ENCODE assay signal across 13 cellular contexts in genomic region chr12:116982721-116983502, GRCh38.
DNase-seq lines count a peak whose midpoint lies in the region; ATAC-seq and TF ChIP-seq lines count a peak whose summit lies in the region.
"Had no signal": no experiment of that assay in that cellular context is flagged by ENCODE, and none has a peak within 500 bp of the region (broad histone marks: within the 10 kb centered on the region; RNA-seq: fewer than 3 reads in every experiment).

No MANE protein-coding gene starts in this region.

- peaks cover 24% of the 10 kb centered on the region for H3K36me3 Mint-ChIP-seq in endodermal cell (ENCODE audit: low read depth)
- H3K36me3 Mint-ChIP-seq: activated CD8-positive, alpha-beta memory T cell treated with anti-CD3 and anti-CD28 coated beads, Interleukin-2, amount 10 ng/mL, durations not matched to agents 7 days and 5 days had no signal

- H3K27ac ChIP-seq in AG04450 (ENCODE audit: low read depth, low read length) (peak overlapping the region; percentile 91), endodermal cell (ENCODE audit: low read depth, low read length) (no peak overlapping the region), muscle layer of colon (ENCODE audit: low read depth, low read length) (peak overlapping the region; percentile 14)
- H3K27ac ChIP-seq: C4-2B, tibial nerve had no signal

- peak; percentile 78 for DNase-seq in AG04450 (ENCODE audit: low read depth, low spot score)
- peak; percentile 15 for DNase-seq in LHCN-M2 (ENCODE audit: low read depth)
- DNase-seq in endodermal cell = peak; percentile 31
- no peak for DNase-seq in pons (ENCODE audit: low spot score)
- no peak for DNase-seq in NCI-H2171 (lab: John Stamatoyannopoulos, UW)
- DNase-seq: activated CD8-positive, alpha-beta memory T cell treated with anti-CD3 and anti-CD28 coated beads, Interleukin-2, amount 10 ng/mL, durations not matched to agents 7 days and 5 days; GF-D8 had no signal

- H3K27ac Mint-ChIP-seq in endodermal cell = no peak overlapping the region
- H3K27ac Mint-ChIP-seq: activated CD8-positive, alpha-beta memory T cell treated with anti-CD3 and anti-CD28 coated beads, Interleukin-2, amount 10 ng/mL, durations not matched to agents 7 days and 5 days had no signal

- no peak for ATAC-seq in GM21515 (IDR thresholded peaks at IDR 0.05; ENCODE audit: unreplicated experiment)
- ATAC-seq in GM18502 (IDR thresholded peaks at IDR 0.05; ENCODE audit: poor library complexity, unreplicated experiment) = no peak
- ATAC-seq: activated CD8-positive, alpha-beta memory T cell treated with anti-CD3 and anti-CD28 coated beads, Interleukin-2, amount 10 ng/mL, durations not matched to agents 7 days and 5 days; sciatic nerve had no signal

- no peaks in the 10 kb centered on the region for H3K27me3 Mint-ChIP-seq in endodermal cell (ENCODE audit: insufficient read depth)
- H3K27me3 Mint-ChIP-seq: activated CD8-positive, alpha-beta memory T cell treated with anti-CD3 and anti-CD28 coated beads, Interleukin-2, amount 10 ng/mL, durations not matched to agents 7 days and 5 days had no signal

- 91 to 96% methylated on average over 10 to 11 of the region's 11 CpGs for WGBS in endodermal cell (ENCODE audit: insufficient coverage in 1 of 2, insufficient read length in 1 of 2), 2 experiments

- no peak overlapping the region for H3K4me3 Mint-ChIP-seq in endodermal cell
- H3K4me3 Mint-ChIP-seq: activated CD8-positive, alpha-beta memory T cell treated with anti-CD3 and anti-CD28 coated beads, Interleukin-2, amount 10 ng/mL, durations not matched to agents 7 days and 5 days had no signal

- H3K9ac ChIP-seq in endodermal cell (ENCODE audit: extremely low read depth, low read length, poor library complexity, severe bottlenecking) (no peak overlapping the region), muscle layer of colon (ENCODE audit: low read length) (no peak overlapping the region)

- no peaks in the 10 kb centered on the region for H3K36me3 ChIP-seq in endodermal cell (ENCODE audit: control insufficient read depth, insufficient read depth, low read length)
- no peaks in the 10 kb centered on the region for H3K36me3 ChIP-seq in muscle layer of colon (ENCODE audit: insufficient read depth, low read length)

- H3K4me1 Mint-ChIP-seq in endodermal cell = peaks cover 7% of the 10 kb centered on the region

- POLR2A ChIA-PET in AG04450 (lab: Yijun Ruan, JAX) = interaction anchor here (0.6 kb wide), 1 partner anchor 8 kb away, joined by 4 read pairs; no protein-coding TSS in a partner anchor

- H3K4me3 ChIP-seq in AG04450 (ENCODE audit: low read depth, low read length) (peak overlapping the region; percentile 31), endodermal cell (ENCODE audit: low read length) (no peak overlapping the region), muscle layer of colon (ENCODE audit: low read depth in 1 of 2, low read length in 2 of 2) (peak overlapping the region in 1 of 2 donors; percentile 40)
- H3K4me3 ChIP-seq: tibial nerve had no signal

- H3K9me3 Mint-ChIP-seq in endodermal cell = no peaks in the 10 kb centered on the region

- H3K9me3 ChIP-seq in AG04450 (ENCODE audit: control insufficient read depth, insufficient read depth, low read length) (no peaks in the 10 kb centered on the region), endodermal cell (ENCODE audit: control insufficient read depth, low read length) (no peaks in the 10 kb centered on the region), muscle layer of colon (ENCODE audit: low read length) (no peaks in the 10 kb centered on the region)
- H3K9me3 ChIP-seq: tibial nerve had no signal

- H3K4me1 ChIP-seq in endodermal cell (ENCODE audit: control insufficient read depth, insufficient read depth, low read length) (no peaks in the 10 kb centered on the region), muscle layer of colon (ENCODE audit: insufficient read depth, low read length) (peaks cover 5% of the 10 kb centered on the region)
- H3K4me1 ChIP-seq: tibial nerve had no signal

- CTCF ChIA-PET in AG04450 (lab: Charles Lee) = interaction anchor here (0.6 to 1.6 kb wide), 2 partner anchors 23 to 40 kb away, joined by 3 to 6 read pairs; no protein-coding TSS in a partner anchor

- H3K27me3 ChIP-seq in AG04450 (ENCODE audit: control insufficient read depth, insufficient read depth, low read length) (no peaks in the 10 kb centered on the region), endodermal cell (ENCODE audit: control insufficient read depth, insufficient read depth, low read length, poor library complexity, severe bottlenecking) (no peaks in the 10 kb centered on the region), muscle layer of colon (ENCODE audit: control insufficient read depth in 1 of 2, insufficient read depth in 2 of 2, low read length in 2 of 2) (no peaks in the 10 kb centered on the region)
- H3K27me3 ChIP-seq: tibial nerve had no signal

- TF ChIP-seq CTCF in AG04450 (IDR thresholded peaks at IDR 0.05; ENCODE audit: low read depth, low read length) = no peak
- no peak for TF ChIP-seq CTCF in endodermal cell (conservative IDR thresholded peaks at IDR 0.05)

Comparison
In these comparisons a context has a peak if more than half of its experiments do, and no peak if none do; other contexts are left out.
1. DNase-seq: peak in AG04450 (single experiment), LHCN-M2 (single experiment) and endodermal cell (single experiment); none in pons (single experiment) and NCI-H2171 (single experiment).